11 cellular contexts compared by ENCODE assay signal in the genomic region with DNA sequence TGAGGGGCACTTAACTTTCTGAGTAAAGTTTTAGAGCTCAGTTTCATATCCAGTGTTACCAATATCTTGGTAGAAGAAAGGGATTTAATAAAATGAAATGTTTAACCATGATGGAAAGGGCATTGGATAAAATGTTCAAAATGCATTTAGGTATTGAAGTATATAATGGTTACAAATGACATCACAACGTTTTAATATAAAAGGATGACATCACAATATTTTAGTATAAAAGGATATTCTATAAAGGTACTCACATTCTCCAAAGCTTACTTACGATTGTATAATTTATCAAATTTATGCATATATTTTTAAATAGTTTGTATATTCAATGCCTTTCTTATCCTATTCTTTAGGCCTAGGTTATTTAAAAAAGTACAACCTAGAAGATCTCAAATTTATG.
"Had no signal": no experiment of that assay in that cellular context is flagged by ENCODE, and none has a peak within 500 bp of the region (broad histone marks: within the 10 kb centered on the region; RNA-seq: fewer than 3 reads in every experiment).

No MANE protein-coding gene starts in this region.

- H3K36me3 ChIP-seq: HAP-1 had no signal

- H3K4me2 ChIP-seq: GM23338 had no signal

- H2AFZ ChIP-seq: GM23248, GM23338 had no signal

- FAIRE-seq: H1, H54 had no signal

- H3K27ac ChIP-seq: GM23248 had no signal

- H3K9ac ChIP-seq: GM23248 had no signal

- DNase-seq: GM23248, GOT3, H7, H9, HCEC 1CT, HFFc6 had no signal

- H3K4me3 ChIP-seq: GM23248, GM23338, HAP-1 had no signal

- H3K9me3 ChIP-seq: HAP-1 had no signal

- ATAC-seq: GM23338, HCT116 had no signal
